In genomic region chr21:33299181-33299752, GRCh38 we compare ENCODE assay signal across 8 cellular contexts. TPM values are rescaled to one million over a fixed set of nuclear protein-coding genes. Genes with fewer than 3 reads are reported as not detected.
DNase-seq lines count a peak whose midpoint lies in the region; ATAC-seq and TF ChIP-seq lines count a peak whose summit lies in the region.

No MANE protein-coding gene starts in this region.

- H3K4me2 ChIP-seq in Karpas-422 (ENCODE audit: low read depth, low read length, poor library complexity, severe bottlenecking): no peak overlapping the region

- no peaks in the 10 kb centered on the region for H3K27me3 Mint-ChIP-seq in CD4-positive, alpha-beta memory T cell
- H3K27me3 Mint-ChIP-seq in activated T-cell treated with anti-CD3 and anti-CD28 coated beads, Interleukin-2, amount 50 U/mL, for 4 hours (ENCODE audit: low read depth): no peaks in the 10 kb centered on the region

- H3K79me2 ChIP-seq in Karpas-422 (ENCODE audit: low read length): no peaks in the 10 kb centered on the region

- POLR2A ChIA-PET in CD4-positive, alpha-beta memory T cell (lab: Charles Lee; ENCODE audit: partially characterized antibody): interaction anchor here (0.6 to 5.9 kb wide), 9 partner anchors 10 to 69 kb away, joined by 3 to 56 read pairs (median 4); partner anchors contain the start of genes IFNAR1, IFNAR2 and IL10RB

- peak overlapping the region; percentile 10 for H3K27ac ChIP-seq in CD4-positive, alpha-beta memory T cell (ENCODE audit: low read depth, low read length)
- H3K27ac ChIP-seq in Karpas-422 (ENCODE audit: low read length) (no peak overlapping the region), neutrophil (peak overlapping the region; percentile 99)

- H3K9ac ChIP-seq in Karpas-422 (ENCODE audit: low read length): no peak overlapping the region

- peak; percentile 61 for ATAC-seq in GM19463 (IDR thresholded peaks at IDR 0.05; ENCODE audit: unreplicated experiment)
- peak; percentile 82 to 85 for ATAC-seq in activated T-cell treated with anti-CD3 and anti-CD28 coated beads, Interleukin-2, amount 50 U/mL, for 4 hours
- no peak for ATAC-seq in GM18861 (IDR thresholded peaks at IDR 0.05; ENCODE audit: unreplicated experiment)

- intact Hi-C loops in CD4-positive, alpha-beta memory T cell (cut with micrococcal nuclease): no loop called here

- H3K4me3 Mint-ChIP-seq in CD4-positive, alpha-beta memory T cell: peak overlapping the region; percentile 48 to 88 (median 70)
- H3K4me3 Mint-ChIP-seq in activated T-cell treated with anti-CD3 and anti-CD28 coated beads, Interleukin-2, amount 50 U/mL, for 4 hours: peak overlapping the region; percentile 53

- DNase-seq in CD4-positive, alpha-beta memory T cell: peak; percentile 39 to 58 (median 41)
- DNase-seq in Karpas-422 (peak; percentile 66), NCI-H2107 treated with DMSO at 0.1 percent for 48 hours (lab: John Stamatoyannopoulos, UW; ENCODE audit: unreplicated experiment) (no peak), NCI-H1436 (lab: John Stamatoyannopoulos, UW) (no peak)
- peak; percentile 18 for DNase-seq in activated T-cell treated with anti-CD3 and anti-CD28 coated beads, Interleukin-2, amount 50 U/mL, for 4 hours

- no peaks in the 10 kb centered on the region for H3K9me3 ChIP-seq in CD4-positive, alpha-beta memory T cell (ENCODE audit: control insufficient read depth in 1 of 2, low read length in 2 of 2)
- H3K9me3 ChIP-seq in Karpas-422 (ENCODE audit: low read length): no peaks in the 10 kb centered on the region
- H3K9me3 ChIP-seq in neutrophil: no peaks in the 10 kb centered on the region

- H2AFZ ChIP-seq in Karpas-422 (ENCODE audit: low read length): no peak overlapping the region

- H3K4me3 ChIP-seq in CD4-positive, alpha-beta memory T cell (ENCODE audit: low read length in 2 of 2): peak overlapping the region in 1 of 2 donors; percentile 19
- H3K4me3 ChIP-seq in Karpas-422 (ENCODE audit: low read length) (no peak overlapping the region), neutrophil (ENCODE audit: low read depth in 1 of 2, low read length in 1 of 2) (peak overlapping the region; percentile 21 to 44)

- H3K27me3 ChIP-seq in CD4-positive, alpha-beta memory T cell (ENCODE audit: insufficient read depth, low read length): no peaks in the 10 kb centered on the region
- H3K27me3 ChIP-seq in Karpas-422 (ENCODE audit: low read length): no peaks in the 10 kb centered on the region
- no peaks in the 10 kb centered on the region for H3K27me3 ChIP-seq in neutrophil

- H3K36me3 Mint-ChIP-seq in CD4-positive, alpha-beta memory T cell: peaks cover 14 to 22% of the 10 kb centered on the region in 2 donors
- H3K36me3 Mint-ChIP-seq in activated T-cell treated with anti-CD3 and anti-CD28 coated beads, Interleukin-2, amount 50 U/mL, for 4 hours (ENCODE audit: insufficient read depth): peaks cover 11% of the 10 kb centered on the region

- peaks cover 33 to 64% (median 44%) of the 10 kb centered on the region in 4 donors for H3K4me1 Mint-ChIP-seq in CD4-positive, alpha-beta memory T cell
- peaks cover 46% of the 10 kb centered on the region for H3K4me1 Mint-ChIP-seq in activated T-cell treated with anti-CD3 and anti-CD28 coated beads, Interleukin-2, amount 50 U/mL, for 4 hours (ENCODE audit: low read depth)

- H3K27ac Mint-ChIP-seq in CD4-positive, alpha-beta memory T cell: peak overlapping the region; percentile 69 to 95 (median 84)

- peaks cover 5% of the 10 kb centered on the region for H3K36me3 ChIP-seq in CD4-positive, alpha-beta memory T cell (ENCODE audit: insufficient read depth, low read length)
- 0 out of 2 replicates have a peak, but pooled peaks cover 4% of the 10 kb centered on the region for H3K36me3 ChIP-seq in Karpas-422 (ENCODE audit: insufficient read depth, low read length)
- peaks cover 31% of the 10 kb centered on the region for H3K36me3 ChIP-seq in neutrophil

- CTCF ChIA-PET in CD4-positive, alpha-beta memory T cell (lab: Charles Lee; ENCODE audit: partially characterized antibody): interaction anchor here (0.9 to 2.3 kb wide), 8 partner anchors 10 to 146 kb away, joined by 3 to 19 read pairs (median 4); partner anchors contain the start of gene IFNAR1

- H3K4me1 ChIP-seq in CD4-positive, alpha-beta memory T cell (ENCODE audit: insufficient read depth, low read length): peaks cover 37% of the 10 kb centered on the region
- H3K4me1 ChIP-seq in Karpas-422 (ENCODE audit: low read length): peaks cover 36% of the 10 kb centered on the region
- peaks cover 58 to 61% of the 10 kb centered on the region in 2 experiments for H3K4me1 ChIP-seq in neutrophil (ENCODE audit: control insufficient read depth in 1 of 2, insufficient read depth in 1 of 2, low read depth in 1 of 2, low read length in 1 of 2)

- H3K9me2 ChIP-seq in Karpas-422 (replicated peaks; ENCODE audit: insufficient read depth, low read length): no peaks in the 10 kb centered on the region

- H4K20me1 ChIP-seq in Karpas-422 (ENCODE audit: insufficient read depth, low read depth, low read length): no peaks in the 10 kb centered on the region

- H3K9me3 Mint-ChIP-seq in CD4-positive, alpha-beta memory T cell: no peaks in the 10 kb centered on the region
- no peaks in the 10 kb centered on the region for H3K9me3 Mint-ChIP-seq in activated T-cell treated with anti-CD3 and anti-CD28 coated beads, Interleukin-2, amount 50 U/mL, for 4 hours

- peak; percentile 76 for TF ChIP-seq CTCF in neutrophil (IDR thresholded peaks at IDR 0.05)

RNA-seq across cellular contexts. Expression of gene IFNAR1, which starts 25.5 kb away (rescaled TPM):
- 10 to 100 TPM; 60.1 to 62.5 TPM for total RNA-seq in CD4-positive, alpha-beta memory T cell
- 10 to 100 TPM; 52.5 to 64.4 TPM for polyA plus RNA-seq in CD4-positive, alpha-beta memory T cell
- total RNA-seq in Karpas-422 (2014; rRNA removed; shearing (Covaris generic); ENCODE audit: low replicate concordance): 6.8 and 10.5 TPM in 2 replicates
- total RNA-seq in activated T-cell treated with anti-CD3 and anti-CD28 coated beads, Interleukin-2, amount 50 U/mL, for 4 hours: 10 to 100 TPM; 21.1 to 33.9 (median 30.8) TPM

RNA-seq across cellular contexts. Expression of gene IL10RB, which starts 33.1 kb away (rescaled TPM):
- total RNA-seq in CD4-positive, alpha-beta memory T cell: 10 to 100 TPM; 30.6 to 36.4 TPM
- 10 to 100 TPM; 53.3 to 61.8 TPM for polyA plus RNA-seq in CD4-positive, alpha-beta memory T cell
- 48.8 and 67.0 TPM in 2 replicates for total RNA-seq in Karpas-422 (2014; rRNA removed; shearing (Covaris generic); ENCODE audit: low replicate concordance)
- 10 to 100 TPM in 2 of 3 donors, 1 to 10 TPM in 1; 9.3 to 11.6 (median 10.2) TPM for total RNA-seq in activated T-cell treated with anti-CD3 and anti-CD28 coated beads, Interleukin-2, amount 50 U/mL, for 4 hours

Comparison
In these comparisons a context has a peak if more than half of its experiments do, and no peak if none do; other contexts are left out.
1. DNase-seq: peak in CD4-positive, alpha-beta memory T cell (5 of 5), Karpas-422 (single experiment) and activated T-cell treated with anti-CD3 and anti-CD28 coated beads, Interleukin-2, amount 50 U/mL, for 4 hours (single experiment); none in NCI-H2107 treated with DMSO at 0.1 percent for 48 hours (single experiment) and NCI-H1436 (single experiment).